23 cellular contexts compared by ENCODE assay signal in genomic region chr16:85333337-85333736, GRCh38.
"Had no signal": no experiment of that assay in that cellular context is flagged by ENCODE, and none has a peak within 500 bp of the region (broad histone marks: within the 10 kb centered on the region; RNA-seq: fewer than 3 reads in every experiment).

No MANE protein-coding gene starts in this region.

- DNase-seq: effector CD8-positive, alpha-beta T cell; effector memory CD8-positive, alpha-beta T cell; erythroblast; esophagus squamous epithelium; foreskin fibroblast; foreskin melanocyte; gastrocnemius medialis; glutamatergic neuron; head of caudate nucleus; heart right ventricle; hippocampal formation; left cardiac atrium; left lung; left ventricle myocardium superior; lower lobe of right lung had no signal

- H3K9me3 ChIP-seq: esophagus squamous epithelium, gastrocnemius medialis, heart right ventricle, left lung, lower lobe of right lung, mucosa of descending colon had no signal

- ATAC-seq: effector memory CD8-positive, alpha-beta T cell; esophagus mucosa; gastrocnemius medialis; left cardiac atrium; left lung; left ventricle myocardium superior; lower lobe of right lung; mucosa of descending colon had no signal

- H3K4me3 ChIP-seq: coronary artery, esophagus squamous epithelium, gastrocnemius medialis, heart right ventricle, left lung, lower lobe of right lung, mucosa of descending colon had no signal

- H3K27me3 ChIP-seq: gastrocnemius medialis had no signal

- H3K27ac ChIP-seq: coronary artery, epithelial cell of prostate, esophagus squamous epithelium, gastrocnemius medialis, heart right ventricle, left lung, lower lobe of right lung had no signal

- FAIRE-seq: colon, endometrium, islet of Langerhans, keratinocyte had no signal

- H3K36me3 ChIP-seq: esophagus squamous epithelium, gastrocnemius medialis, heart right ventricle, left lung, lower lobe of right lung had no signal
